14 cellular contexts compared by ENCODE assay signal in the genomic region with DNA sequence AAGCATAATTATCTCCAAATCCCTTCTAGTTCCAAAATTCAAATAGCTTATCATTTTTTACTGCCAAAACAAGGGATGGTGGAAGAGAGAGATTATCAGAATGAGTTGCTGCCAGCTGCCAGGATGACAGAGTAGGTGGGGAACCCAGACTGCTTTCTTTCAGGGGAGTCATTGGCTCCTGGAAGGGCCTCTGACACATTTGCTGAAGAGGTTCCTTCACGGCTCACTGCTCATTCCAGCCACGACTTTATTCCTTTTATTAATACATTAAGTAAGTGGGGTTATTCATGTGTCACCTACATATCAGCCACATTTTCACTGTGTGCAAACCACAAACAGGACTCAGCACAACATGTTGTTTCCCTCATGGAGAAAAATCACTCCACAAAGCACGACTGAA. TPM values are rescaled to one million over a fixed set of nuclear protein-coding genes. Genes with fewer than 3 reads are reported as not detected.
A peak's percentile ranks its signal among the peaks of the same experiment; 100 is the strongest.
DNase-seq lines count a peak whose midpoint lies in the region; ATAC-seq and TF ChIP-seq lines count a peak whose summit lies in the region.
"Had no signal": no experiment of that assay in that cellular context is flagged by ENCODE, and none has a peak within 500 bp of the region (broad histone marks: within the 10 kb centered on the region; RNA-seq: fewer than 3 reads in every experiment).

No MANE protein-coding gene starts in this region.

- peak; percentile 73 for ATAC-seq in GM18505 (IDR thresholded peaks at IDR 0.05; ENCODE audit: unreplicated experiment)
- ATAC-seq in GM21360 (IDR thresholded peaks at IDR 0.05; ENCODE audit: unreplicated experiment) = peak; percentile 72
- peak; percentile 79 for ATAC-seq in HG03442 (IDR thresholded peaks at IDR 0.05; ENCODE audit: unreplicated experiment)
- ATAC-seq: heart right ventricle had no signal

- no peaks in the 10 kb centered on the region for H3K36me3 Mint-ChIP-seq in progenitor cell of endocrine pancreas (ENCODE audit: insufficient read depth)

- no peak overlapping the region for H3K27ac Mint-ChIP-seq in progenitor cell of endocrine pancreas
- H3K27ac Mint-ChIP-seq: T-helper 2 cell treated with Interferon-gamma antibody and Interleukin-4, amounts not matched to agents 5 μg/mL and 100 μg/mL, for 36 hours had no signal

- peaks cover 21% of the 10 kb centered on the region for H3K27me3 Mint-ChIP-seq in progenitor cell of endocrine pancreas

- DNase-seq in glomerular visceral epithelial cell (ENCODE audit: extremely low spot score) = peak; percentile 89
- no peak for DNase-seq in AML-193 (lab: John Stamatoyannopoulos, UW)
- no peak for DNase-seq in progenitor cell of endocrine pancreas (ENCODE audit: low spot score, unreplicated experiment)
- no peak for DNase-seq in medulla oblongata (ENCODE audit: extremely low spot score)
- DNase-seq: DMS153; effector CD4-positive, alpha-beta T cell; heart right ventricle had no signal

- no peaks in the 10 kb centered on the region for H3K4me1 Mint-ChIP-seq in progenitor cell of endocrine pancreas (ENCODE audit: low read depth)

- no peak for TF ChIP-seq POLR2A in GM18505 (IDR thresholded peaks at IDR 0.05; ENCODE audit: borderline replicate concordance, extremely low read depth, insufficient read depth, insufficient read length)

- TF ChIP-seq CTCF in progenitor cell of endocrine pancreas (IDR thresholded peaks at IDR 0.05; ENCODE audit: unreplicated experiment) = no peak

- H3K9me3 Mint-ChIP-seq in progenitor cell of endocrine pancreas (ENCODE audit: low read depth) = no peaks in the 10 kb centered on the region
- H3K9me3 Mint-ChIP-seq: T-helper 2 cell treated with Interferon-gamma antibody and Interleukin-4, amounts not matched to agents 5 μg/mL and 100 μg/mL, for 36 hours had no signal

- H3K4me3 Mint-ChIP-seq in progenitor cell of endocrine pancreas (ENCODE audit: low read depth) = no peak overlapping the region
- H3K4me3 Mint-ChIP-seq: T-helper 2 cell treated with Interferon-gamma antibody and Interleukin-4, amounts not matched to agents 5 μg/mL and 100 μg/mL, for 36 hours had no signal

RNA-seq across cellular contexts. Expression of gene SMIM43, which starts 12.7 kb away (rescaled TPM):
- not detected in 2 replicates for total RNA-seq in progenitor cell of endocrine pancreas
- total RNA-seq: activated CD8-positive, alpha-beta memory T cell treated with anti-CD3 and anti-CD28 coated beads for 36 hours; prostate gland; suprapubic skin had no signal

RNA-seq across cellular contexts. Expression of gene EXOSC9, which starts 23.5 kb away (rescaled TPM):
- 33.6 and 35.9 TPM in 2 replicates for total RNA-seq in progenitor cell of endocrine pancreas

RNA-seq across cellular contexts. Expression of gene CCNA2, which starts 46.1 kb away (rescaled TPM):
- 24.6 and 27.3 TPM in 2 replicates for total RNA-seq in progenitor cell of endocrine pancreas
